Comparison of ENCODE assay signal across 3 cellular contexts in the genomic region with DNA sequence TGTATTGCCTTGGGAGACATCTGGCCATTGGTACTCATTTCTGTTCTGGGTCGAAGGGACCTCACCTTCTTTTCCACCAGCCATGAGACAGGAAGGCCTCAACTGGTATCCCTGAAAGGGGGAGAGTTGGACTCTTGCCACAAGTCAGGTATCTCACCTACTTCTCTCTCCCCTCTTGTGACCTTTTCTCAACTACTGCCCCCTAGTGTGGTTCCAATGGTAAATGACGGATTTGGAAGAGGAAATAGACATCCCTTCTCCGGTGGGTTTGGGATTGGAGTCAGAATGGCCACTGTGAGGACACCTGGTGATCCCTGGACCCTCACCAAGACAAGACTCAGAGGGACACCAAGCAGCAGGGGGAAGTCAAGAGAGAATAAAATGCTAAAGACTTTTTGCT. TPM values are rescaled to one million over a fixed set of nuclear protein-coding genes. Genes with fewer than 3 reads are reported as not detected.
"Had no signal": no experiment of that assay in that cellular context is flagged by ENCODE, and none has a peak within 500 bp of the region (broad histone marks: within the 10 kb centered on the region; RNA-seq: fewer than 3 reads in every experiment).

No MANE protein-coding gene starts in this region.

RNA-seq across cellular contexts. Expression of a gene that starts 21.9 kb away (rescaled TPM):
- total RNA-seq: activated T-helper 1 cell treated with anti-CD3 and anti-CD28 coated beads, Interleukin-12 subunit alpha, Interleukin-12 subunit beta, Interleukin-2, Interleukin-4 antibody, amounts not matched to agents 30 ng/mL and 10 ng/mL and 1 ng/mL, durations not matched to agents 14 hours and 24 hours and 36 hours; activated T-helper 2 cell treated with anti-CD3 and anti-CD28 coated beads, Interferon-gamma antibody, Interleukin-2, Interleukin-4, amounts not matched to agents 10 μg/mL and 5 μg/mL and 100 μg/mL, durations not matched to agents 14 hours and 24 hours and 36 hours; bronchial epithelial cell had no signal
